In the genomic region with DNA sequence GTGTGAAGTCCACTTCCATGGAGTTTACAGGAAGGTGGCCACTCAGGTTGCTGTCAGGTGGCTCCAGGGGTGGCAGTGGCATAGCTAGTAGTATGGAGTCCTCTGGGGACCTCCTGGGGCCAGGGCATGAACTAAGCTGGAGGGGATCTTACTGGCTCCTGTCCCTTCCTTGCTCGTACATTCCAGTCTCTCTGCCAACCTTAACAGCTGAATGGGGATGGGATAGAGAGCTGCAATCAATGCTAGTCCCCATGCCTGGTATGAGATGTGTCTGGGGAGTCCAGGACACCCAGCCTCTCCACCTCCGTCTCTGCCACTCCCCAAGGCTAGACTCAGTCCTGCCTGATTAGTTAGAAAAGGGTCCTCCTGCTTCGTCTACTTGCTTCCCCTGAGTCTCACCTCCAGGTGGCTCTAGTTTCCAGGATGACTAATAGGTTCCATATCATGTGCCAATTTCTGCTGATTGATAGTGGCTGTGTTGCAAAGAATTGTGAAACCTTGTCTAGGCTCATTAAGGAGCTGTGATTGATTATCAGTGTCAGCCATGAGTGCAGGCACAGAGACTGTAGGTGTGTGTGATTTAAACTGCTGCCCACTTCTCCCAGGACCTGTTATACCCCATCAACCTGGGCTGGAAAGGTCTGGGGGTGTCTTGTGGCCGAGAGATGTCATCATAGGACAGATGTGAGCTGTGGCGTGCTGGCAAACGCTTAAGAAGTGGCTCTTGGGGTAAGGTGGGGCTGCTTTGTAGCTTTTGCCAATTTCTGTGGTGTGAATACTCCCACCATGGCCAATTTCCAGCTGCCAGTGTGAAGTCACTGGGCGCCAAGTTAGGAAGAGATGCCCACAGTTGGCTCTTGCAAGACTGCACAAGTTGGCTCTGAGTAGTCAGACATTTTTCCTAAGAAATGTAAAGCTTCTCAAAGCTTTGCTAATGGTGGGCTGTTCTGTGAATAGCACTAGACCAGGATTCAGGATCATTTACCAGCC, we compare ENCODE assay signal across 7 cellular contexts. TPM values are rescaled to one million over a fixed set of nuclear protein-coding genes. Genes with fewer than 3 reads are reported as not detected.
A peak's percentile ranks its signal among the peaks of the same experiment; 100 is the strongest.
DNase-seq lines count a peak whose midpoint lies in the region; ATAC-seq and TF ChIP-seq lines count a peak whose summit lies in the region.

No MANE protein-coding gene starts in this region.

- no peaks in the 10 kb centered on the region for H3K9me3 ChIP-seq in MG63
- no peaks in the 10 kb centered on the region for H3K9me3 ChIP-seq in sigmoid colon

- TF ChIP-seq POLR2A in sigmoid colon (IDR thresholded peaks at IDR 0.05), result no peak

- no peak for TF ChIP-seq EP300 in sigmoid colon (IDR thresholded peaks at IDR 0.05)

- H3K36me3 ChIP-seq in MG63, result no peaks in the 10 kb centered on the region
- H3K36me3 ChIP-seq in sigmoid colon, result no peaks in the 10 kb centered on the region

- H3K27ac ChIP-seq in sigmoid colon, result no peak overlapping the region
- H3K27ac ChIP-seq in coronary artery, result no peak overlapping the region

- ATAC-seq in omental fat pad (ENCODE audit: low FRiP score), result peak; percentile 76

- 55 to 61% methylated on average over 7 of the region's 7 CpGs for WGBS in sigmoid colon, 2 donors

- DNase-seq in GM04504 (ENCODE audit: low read depth) (peak; percentile 86), MG63 (peak; percentile 77), cardiac fibroblast (ENCODE audit: low read depth in 2 of 2) (peak; percentile 90), omental fat pad (ENCODE audit: low spot score) (no peak), sigmoid colon (no peak), coronary artery (ENCODE audit: low spot score) (no peak)
- DNase-seq in activated T-cell treated with anti-CD3 and anti-CD28 coated beads, Interleukin-2, amount 50 U/mL, for 1 hour, result no peak

- peaks cover 0 to 20% (median 9%) of the 10 kb centered on the region in 4 donors for H3K4me1 ChIP-seq in sigmoid colon

- H3K4me3 ChIP-seq in MG63 (no peak overlapping the region), cardiac fibroblast (replicated peaks in 1 of 2; ENCODE audit: low read depth in 2 of 2, low read length in 2 of 2) (no peak overlapping the region), sigmoid colon (no peak overlapping the region), coronary artery (no peak overlapping the region)

- TF ChIP-seq CTCF in cardiac fibroblast (IDR thresholded peaks at IDR 0.05; ENCODE audit: low read depth, low read length) (peak; percentile 39), omental fat pad (IDR thresholded peaks at IDR 0.05) (no peak), sigmoid colon (IDR thresholded peaks at IDR 0.05) (no peak), coronary artery (IDR thresholded peaks at IDR 0.05) (no peak)

- intact Hi-C loops in sigmoid colon (cut with DNase I), result no loop called here

- no peaks in the 10 kb centered on the region for H3K27me3 ChIP-seq in MG63
- H3K27me3 ChIP-seq in sigmoid colon, result no peaks in the 10 kb centered on the region

RNA-seq across cellular contexts. Expression of a gene that starts 59.8 kb away (rescaled TPM):
- total RNA-seq in MG63 (2014; rRNA removed; shearing (Covaris generic); ENCODE audit: low replicate concordance), result 8.6 and 9.1 TPM in 2 replicates
- under 1 TPM in 2 of 4 donors, not detected in 2; 0.46 to 0.60 TPM for total RNA-seq in omental fat pad
- 1 to 10 TPM; 2.9 to 5.7 (median 5.0) TPM for total RNA-seq in sigmoid colon
- 1 to 10 TPM in 2 of 3 donors, under 1 TPM in 1; 0.69 to 1.9 (median 1.8) TPM for polyA plus RNA-seq in sigmoid colon

Comparison
In these comparisons a context has a peak if more than half of its experiments do, and no peak if none do; other contexts are left out.
1. DNase-seq: peak in GM04504 (single experiment), MG63 (single experiment) and cardiac fibroblast (2 of 2); none in omental fat pad (single experiment), sigmoid colon (single experiment), coronary artery (single experiment) and activated T-cell treated with anti-CD3 and anti-CD28 coated beads, Interleukin-2, amount 50 U/mL, for 1 hour (single experiment).